8 cellular contexts compared by ENCODE assay signal in the genomic region with DNA sequence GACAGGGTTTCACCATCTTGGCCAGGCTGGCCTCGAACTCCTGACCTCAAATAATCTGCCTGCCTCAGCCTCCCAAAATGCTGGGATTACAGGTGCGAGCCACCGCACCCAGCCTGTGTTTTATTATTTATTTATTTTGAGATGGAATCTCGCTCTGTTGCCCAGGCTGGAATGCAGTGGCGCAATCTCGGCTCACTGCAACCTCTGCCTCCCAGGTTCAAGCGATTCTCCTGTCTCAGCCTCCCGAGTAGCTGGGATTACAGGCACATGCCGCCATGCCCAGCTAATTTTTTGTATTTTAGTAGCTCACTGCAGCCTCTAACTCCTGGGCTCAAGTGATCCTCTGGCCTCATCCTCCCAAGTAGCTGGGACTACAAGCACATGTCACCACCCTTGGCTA. TPM values are rescaled to one million over a fixed set of nuclear protein-coding genes. Genes with fewer than 3 reads are reported as not detected.
DNase-seq lines count a peak whose midpoint lies in the region; ATAC-seq, FAIRE-seq and TF ChIP-seq lines count a peak whose summit lies in the region.
"Not testable (repeated sequence)": the region's sequence is repeated elsewhere in the genome, so short reads cannot be mapped to it uniquely, and the experiment has no call there.

No MANE protein-coding gene starts in this region.

- H3F3A ChIP-seq in SU-DHL-6 (ENCODE audit: insufficient read depth) = peaks cover 14% of the 10 kb centered on the region

- FAIRE-seq in K562 (lab: Jason Lieb, UNC) = not testable (repeated sequence)

- POLR2A ChIA-PET in K562 (lab: Yijun Ruan, JAX) = interaction anchor here (0.6 to 2.2 kb wide), 4 partner anchors 9 to 315 kb away, joined by 3 to 6 read pairs (median 4); no protein-coding TSS in a partner anchor

- H3K79me1 ChIP-seq in trophoblast cell (ENCODE audit: low read length) = peaks cover 14% of the 10 kb centered on the region

- not testable (repeated sequence) for H3K9me3 Mint-ChIP-seq in IgD-negative memory B cell; activated T-cell treated with anti-CD3 and anti-CD28 coated beads, Interleukin-2, amount 50 U/mL, for 24 hours

- H2BK5ac ChIP-seq in trophoblast cell (ENCODE audit: low read depth, low read length, poor library complexity) = not testable (repeated sequence)

- H3K4me1 ChIP-seq in ACC112 (ENCODE audit: control insufficient read depth, insufficient read depth, low read length, unreplicated experiment) (peaks cover 16% of the 10 kb centered on the region), K562 (replicated peaks in 1 of 2; ENCODE audit: control insufficient read depth in 2 of 2, insufficient read depth in 2 of 2, low read length in 2 of 2) (peaks cover 57 to 58% of the 10 kb centered on the region in 2 experiments), heart left ventricle (peaks cover 3 to 71% (median 43%) of the 10 kb centered on the region in 12 donors), trophoblast cell (ENCODE audit: control insufficient read depth in 1 of 2, insufficient read depth in 2 of 2, low read length in 2 of 2) (peaks cover 36 to 46% of the 10 kb centered on the region in 2 experiments), stomach (peaks cover 19 to 76% (median 62%) of the 10 kb centered on the region in 4 donors)

- not testable (repeated sequence) for H3K36me3 ChIP-seq in ACC112 (ENCODE audit: insufficient read depth, low read length); SU-DHL-6 (ENCODE audit: low read length); heart left ventricle; trophoblast cell (ENCODE audit: control insufficient read depth in 1 of 2, insufficient read depth in 2 of 2, low read length in 2 of 2); stomach
- H3K36me3 ChIP-seq in K562 (ENCODE audit: control insufficient read depth, insufficient read depth, low read length) = peaks cover 34% of the 10 kb centered on the region; the same call in 2 of the 3 replicates

- not testable (repeated sequence) for TF ChIP-seq POLR2A in K562 (conservative IDR thresholded peaks at IDR 0.05); heart left ventricle (IDR thresholded peaks at IDR 0.05); stomach (IDR thresholded peaks at IDR 0.05)

- H3K27me3 ChIP-seq in ACC112 (ENCODE audit: insufficient read depth, low read length); SU-DHL-6 (ENCODE audit: low read length); K562 (ENCODE audit: control insufficient read depth in 2 of 2, insufficient read depth in 2 of 2, low read length in 2 of 2); heart left ventricle; trophoblast cell (ENCODE audit: insufficient read depth, low read length); stomach: not testable (repeated sequence)

- not testable (repeated sequence) for H3K18ac ChIP-seq in trophoblast cell (ENCODE audit: low read length)

- not testable (repeated sequence) for ATAC-seq in K562, heart left ventricle

- TF ChIP-seq CTCF in SU-DHL-6 (IDR thresholded peaks at IDR 0.05; ENCODE audit: insufficient read depth, low read length, poor library complexity, severe bottlenecking); K562 (IDR thresholded peaks at IDR 0.05 in 2 of 3, conservative IDR thresholded peaks at IDR 0.05 in 1 of 3; ENCODE audit: insufficient read depth in 2 of 3, low read depth in 1 of 3, low read length in 3 of 3); heart left ventricle (IDR thresholded peaks at IDR 0.05); stomach (IDR thresholded peaks at IDR 0.05): not testable (repeated sequence)

- H3K4me3 ChIP-seq in ACC112 (ENCODE audit: low read depth, low read length); SU-DHL-6 (ENCODE audit: insufficient read depth, low read length, poor library complexity, severe bottlenecking); K562; heart left ventricle; trophoblast cell (ENCODE audit: low read depth, low read length); stomach: not testable (repeated sequence)

- not testable (repeated sequence) for H2AFZ ChIP-seq in ACC112 (ENCODE audit: low read length, unreplicated experiment); SU-DHL-6 (ENCODE audit: low read depth, low read length, severe bottlenecking); K562 (ENCODE audit: low read depth, low read length); trophoblast cell (ENCODE audit: insufficient read depth, low read length, poor library complexity)

- H3K27ac ChIP-seq in ACC112 (ENCODE audit: low read depth, low read length) = peak overlapping the region; percentile 52; the same call in 1 of the 2 replicates
- H3K27ac ChIP-seq in SU-DHL-6 (ENCODE audit: low read depth, low read length) = peak overlapping the region; percentile 72
- H3K27ac ChIP-seq in K562 (ENCODE audit: extremely low read depth, low read depth, low read length) = peak overlapping the region; percentile 95; the same call in 2 of the 3 replicates
- peak overlapping the region in 7 of 12 donors; percentile 21 to 89 (median 70) for H3K27ac ChIP-seq in heart left ventricle
- H3K27ac ChIP-seq in trophoblast cell (ENCODE audit: low read depth, low read length) = not testable (repeated sequence)
- peak overlapping the region in 3 of 5 donors; percentile 41 to 69 (median 54) for H3K27ac ChIP-seq in stomach

- BruUV-seq in K562 (replicated peaks; lab: Mats Ljungman, UMichigan) = not testable (repeated sequence)

- intact Hi-C loops in K562 (cut with micrococcal nuclease) = not testable (repeated sequence)
- intact Hi-C loops in heart left ventricle (cut with DNase I) (loop anchor here in 3 of 10 donors (5.0 kb wide), 1 partner anchor 50 kb away; the partner anchor contains the start of genes TIMM29 (in 3 of the 3) and YIPF2 (in 3 of the 3)), stomach (cut with DNase I; ENCODE audit: low total_unique reads) (loop anchor here (10.0 kb wide), 1 partner anchor 47 kb away; the partner anchor contains the start of genes TIMM29 and YIPF2)

- not testable (repeated sequence) for H3K9me2 ChIP-seq in SU-DHL-6 (replicated peaks; ENCODE audit: insufficient read depth, low read length)

- not testable (repeated sequence) for H2BK12ac ChIP-seq in trophoblast cell (ENCODE audit: low read length)

- not testable (repeated sequence) for H2AK5ac ChIP-seq in trophoblast cell (ENCODE audit: low read length)

- H3K23ac ChIP-seq in trophoblast cell (ENCODE audit: low read length) = not testable (repeated sequence)

- H4K8ac ChIP-seq in trophoblast cell (ENCODE audit: low read depth, low read length) = not testable (repeated sequence)

- peak overlapping the region in 2 of 3 donors; percentile 86 to 88 for H3K27ac Mint-ChIP-seq in IgD-negative memory B cell
- H3K27ac Mint-ChIP-seq in activated T-cell treated with anti-CD3 and anti-CD28 coated beads, Interleukin-2, amount 50 U/mL, for 24 hours = peak overlapping the region; percentile 89

- H3K36me3 Mint-ChIP-seq in IgD-negative memory B cell = not testable (repeated sequence)
- peaks cover 42% of the 10 kb centered on the region for H3K36me3 Mint-ChIP-seq in activated T-cell treated with anti-CD3 and anti-CD28 coated beads, Interleukin-2, amount 50 U/mL, for 24 hours (ENCODE audit: low read depth)

- WGBS in K562 (ENCODE audit: insufficient coverage, low coverage, missing lambda C conversion rate) = 92% methylated on average over 7 of the region's 9 CpGs
- 89 to 98% (median 93%) methylated on average over 9 of the region's 9 CpGs for WGBS in heart left ventricle, 4 donors
- WGBS in trophoblast cell (ENCODE audit: extremely low coverage, insufficient coverage, insufficient read length) = no CpG with 5 or more reads among the region's 9 CpGs
- 90 to 98% (median 97%) methylated on average over 9 of the region's 9 CpGs for WGBS in stomach, 5 donors

- H3K27me3 Mint-ChIP-seq in IgD-negative memory B cell; activated T-cell treated with anti-CD3 and anti-CD28 coated beads, Interleukin-2, amount 50 U/mL, for 24 hours: not testable (repeated sequence)

- H3K9me3 ChIP-seq in SU-DHL-6 (ENCODE audit: insufficient read depth, low read length); K562 (replicated peaks; ENCODE audit: control insufficient read depth, insufficient read depth, low read depth, low read length); heart left ventricle; trophoblast cell (ENCODE audit: insufficient read depth, low read depth, low read length); stomach: not testable (repeated sequence)

- peak overlapping the region; percentile 52 for H3K9ac ChIP-seq in SU-DHL-6 (ENCODE audit: low read length)
- peak overlapping the region; percentile 36 to 80; a peak in 2 of 4 replicates for H3K9ac ChIP-seq in K562 (ENCODE audit: insufficient read depth in 1 of 2, low read depth in 2 of 2, low read length in 2 of 2)
- H3K9ac ChIP-seq in trophoblast cell (ENCODE audit: low read length) = not testable (repeated sequence)

- CTCF ChIA-PET in K562 (lab: Yijun Ruan, JAX; ENCODE audit: low intra/inter-chr PET ratio) = not testable (repeated sequence)

- H3K4me3 Mint-ChIP-seq in IgD-negative memory B cell = peak overlapping the region in 3 of 4 donors; percentile 76 to 90 (median 77)
- H3K4me3 Mint-ChIP-seq in activated T-cell treated with anti-CD3 and anti-CD28 coated beads, Interleukin-2, amount 50 U/mL, for 24 hours = not testable (repeated sequence)

- peaks cover 27 to 35% (median 28%) of the 10 kb centered on the region in 3 donors for H3K4me1 Mint-ChIP-seq in IgD-negative memory B cell
- peaks cover 45% of the 10 kb centered on the region for H3K4me1 Mint-ChIP-seq in activated T-cell treated with anti-CD3 and anti-CD28 coated beads, Interleukin-2, amount 50 U/mL, for 24 hours (ENCODE audit: low read depth)

- in situ Hi-C loops in K562 (cut with MboI) = not testable (repeated sequence)

- TF ChIP-seq RAD21 in K562 (CRISPR knock-in tag; conservative IDR thresholded peaks at IDR 0.05 in 1 of 2, IDR thresholded peaks at IDR 0.05 in 1 of 2) = not testable (repeated sequence)

- not testable (repeated sequence) for DNase-seq in activated T-cell treated with anti-CD3 and anti-CD28 coated beads, Interleukin-2, amount 50 U/mL, for 24 hours; K562 (ENCODE audit: extremely low read depth in 1 of 4, low spot score in 3 of 4); heart left ventricle; trophoblast cell; stomach

- H3K9me1 ChIP-seq in K562 (ENCODE audit: control insufficient read depth, insufficient read depth, low read length) = not testable (repeated sequence)

- H3K4me2 ChIP-seq in SU-DHL-6 (ENCODE audit: low read depth, low read length, poor library complexity, severe bottlenecking) (peak overlapping the region; percentile 58), K562 (ENCODE audit: insufficient read depth, low read length) (peak overlapping the region; percentile 95; the same call in 1 of the 2 replicates)
- not testable (repeated sequence) for H3K4me2 ChIP-seq in trophoblast cell (ENCODE audit: low read length)

- not testable (repeated sequence) for H3K14ac ChIP-seq in trophoblast cell (ENCODE audit: low read length)

- not testable (repeated sequence) for H2BK120ac ChIP-seq in trophoblast cell (ENCODE audit: insufficient read depth, low read length, poor library complexity)

- peak overlapping the region; percentile 35 for H3K4ac ChIP-seq in trophoblast cell (ENCODE audit: low read depth, low read length)

- not testable (repeated sequence) for H4K12ac ChIP-seq in trophoblast cell (ENCODE audit: low read depth, low read length)

- not testable (repeated sequence) for H4K20me1 ChIP-seq in SU-DHL-6 (ENCODE audit: low read depth, low read length); K562 (replicated peaks; ENCODE audit: control insufficient read depth, insufficient read depth, low read length)

- not testable (repeated sequence) for H4K91ac ChIP-seq in trophoblast cell (ENCODE audit: low read depth, low read length)

- H3K79me2 ChIP-seq in ACC112 (ENCODE audit: control insufficient read depth, insufficient read depth, low read length, unreplicated experiment) = peaks cover 73% of the 10 kb centered on the region
- peaks cover 86% of the 10 kb centered on the region for H3K79me2 ChIP-seq in SU-DHL-6 (ENCODE audit: insufficient read depth, low read length)
- H3K79me2 ChIP-seq in K562 (ENCODE audit: control insufficient read depth, insufficient read depth, low read length) = peaks cover 96% of the 10 kb centered on the region
- peaks cover 28% of the 10 kb centered on the region for H3K79me2 ChIP-seq in trophoblast cell (ENCODE audit: control insufficient read depth, insufficient read depth, low read length, poor library complexity)

- TF ChIP-seq EP300 in K562 (IDR thresholded peaks at IDR 0.05; ENCODE audit: low read length); stomach (IDR thresholded peaks at IDR 0.05): not testable (repeated sequence)

RNA-seq across cellular contexts. Expression of gene CARM1, which starts 6.3 kb away (rescaled TPM):
- polyA plus RNA-seq in IgD-negative memory B cell = 1.4 TPM
- 50.4 and 92.7 TPM in 2 replicates for total RNA-seq in K562 (2011; cell fraction: chromatin; rRNA removed; ENCODE audit: low replicate concordance)
- total RNA-seq in K562 (2011; cell fraction: nucleolus; rRNA removed) = 57.5 and 60.4 TPM in 2 replicates
- total RNA-seq in K562 (2011; cell fraction: nucleoplasm; rRNA removed) = 52.4 and 52.6 TPM in 2 replicates
- total RNA-seq in K562 (2014; rRNA removed) = 31.9 and 41.8 TPM in 2 replicates
- 14.1 and 18.6 TPM in 2 replicates for total RNA-seq in K562 (2014; rRNA removed; fragmentation: Illumina TruSeq; extraction: Trizol)
- 25.2 and 27.1 TPM in 2 replicates for total RNA-seq in K562 (2015; rRNA removed; fragmentation: Illumina TruSeq; extraction: Trizol)
- total RNA-seq in K562 (2021) = 86.0 and 86.3 TPM in 2 replicates
- 29.7 and 54.8 TPM in 2 replicates for polyA plus RNA-seq in K562 (2011; rRNA removed)
- 39.1 and 73.7 TPM in 2 replicates for polyA plus RNA-seq in K562 (2011; cell fraction: cytosol; rRNA removed)
- 61.7 and 77.2 TPM in 2 replicates for polyA plus RNA-seq in K562 (2011; cell fraction: nucleus; rRNA removed)
- 54.2 and 71.7 TPM in 2 replicates for polyA plus RNA-seq in K562 (2012)
- polyA plus RNA-seq in K562 (2014; fragmentation: Illumina TruSeq; extraction: Trizol) = 59.8 and 73.9 TPM in 2 replicates
- polyA plus RNA-seq in K562 (2014; fragmentation: Nextera tagmentation; extraction: Ambion mirVana) = under 1 TPM; 0.36 to 0.65 TPM
- polyA plus RNA-seq in K562 (2014; rRNA removed) = 49.1 and 56.5 TPM in 2 replicates
- polyA minus RNA-seq in K562 (2011; rRNA and poly(A)+ RNA removed) = 20.6 and 23.7 TPM in 2 replicates
- polyA minus RNA-seq in K562 (2011; cell fraction: cytosol; rRNA and poly(A)+ RNA removed) = 32.6 and 45.6 TPM in 2 replicates
- 13.1 and 18.4 TPM in 2 replicates for polyA minus RNA-seq in K562 (2011; cell fraction: nucleus; rRNA and poly(A)+ RNA removed)
- 10 to 100 TPM; 22.4 to 39.5 (median 29.3) TPM for total RNA-seq in heart left ventricle
- polyA plus RNA-seq in heart left ventricle = 10 to 100 TPM; 26.9 to 38.6 TPM
- 77.7 and 79.2 TPM in 2 replicates for polyA plus RNA-seq in trophoblast cell (2013)
- total RNA-seq in stomach = 10 to 100 TPM in 4 of 5 donors, 1 to 10 TPM in 1; 5.2 to 21.0 (median 15.6) TPM
- 10 to 100 TPM; 15.1 to 19.2 (median 18.2) TPM for polyA plus RNA-seq in stomach

RNA-seq across cellular contexts. Expression of gene C19orf38, which starts 29.4 kb away (rescaled TPM):
- 6.5 TPM for polyA plus RNA-seq in IgD-negative memory B cell
- total RNA-seq in K562 (2011; cell fraction: chromatin; rRNA removed; ENCODE audit: low replicate concordance) = 0.83 TPM in 1 of 2 replicates, not detected in the other
- 0.50 TPM in 1 of 2 replicates, not detected in the other for total RNA-seq in K562 (2011; cell fraction: nucleolus; rRNA removed)
- total RNA-seq in K562 (2011; cell fraction: nucleoplasm; rRNA removed) = not detected in 2 replicates
- 0.16 TPM in 1 of 2 replicates, not detected in the other for total RNA-seq in K562 (2014; rRNA removed)
- not detected in 2 replicates for total RNA-seq in K562 (2014; rRNA removed; fragmentation: Illumina TruSeq; extraction: Trizol)
- total RNA-seq in K562 (2015; rRNA removed; fragmentation: Illumina TruSeq; extraction: Trizol) = not detected in 2 replicates
- 0.18 and 0.29 TPM in 2 replicates for total RNA-seq in K562 (2021)
- polyA plus RNA-seq in K562 (2011; rRNA removed) = 0.14 and 0.31 TPM in 2 replicates
- 0.19 and 0.22 TPM in 2 replicates for polyA plus RNA-seq in K562 (2011; cell fraction: cytosol; rRNA removed)
- 0.10 and 0.34 TPM in 2 replicates for polyA plus RNA-seq in K562 (2011; cell fraction: nucleus; rRNA removed)
- 0.27 and 0.40 TPM in 2 replicates for polyA plus RNA-seq in K562 (2012)
- not detected in 2 replicates for polyA plus RNA-seq in K562 (2014; fragmentation: Illumina TruSeq; extraction: Trizol)
- polyA plus RNA-seq in K562 (2014; fragmentation: Nextera tagmentation; extraction: Ambion mirVana) = not detected
- 0.53 TPM in 1 of 2 replicates, not detected in the other for polyA plus RNA-seq in K562 (2014; rRNA removed)
- polyA minus RNA-seq in K562 (2011; rRNA and poly(A)+ RNA removed) = not detected in 2 replicates
- not detected in 2 replicates for polyA minus RNA-seq in K562 (2011; cell fraction: cytosol; rRNA and poly(A)+ RNA removed)
- polyA minus RNA-seq in K562 (2011; cell fraction: nucleus; rRNA and poly(A)+ RNA removed) = 0.27 and 0.56 TPM in 2 replicates
- 1 to 10 TPM in 4 of 9 donors, under 1 TPM in 5; 0.21 to 6.0 (median 0.86) TPM for total RNA-seq in heart left ventricle
- 1 to 10 TPM in 1 of 2 donors, under 1 TPM in 1; 0.23 to 1.1 TPM for polyA plus RNA-seq in heart left ventricle
- polyA plus RNA-seq in trophoblast cell (2013) = 0.38 and 0.44 TPM in 2 replicates
- total RNA-seq in stomach = 1 to 10 TPM in 2 of 5 donors, not detected in 3; 1.8 to 2.2 TPM
- 1 to 10 TPM in 1 of 3 donors, under 1 TPM in 2; 0.92 to 1.2 (median 1.00) TPM for polyA plus RNA-seq in stomach

RNA-seq across cellular contexts. Expression of gene TMED1, which starts 41.6 kb away (rescaled TPM):
- polyA plus RNA-seq in IgD-negative memory B cell (26.9 TPM), K562 (2011; rRNA removed) (26.1 and 27.9 TPM in 2 replicates), K562 (2014; fragmentation: Illumina TruSeq; extraction: Trizol) (9.6 and 18.6 TPM in 2 replicates), K562 (2014; fragmentation: Nextera tagmentation; extraction: Ambion mirVana) (1 to 10 TPM in 1 of 2 experiments, under 1 TPM in 1; 0.86 to 5.9 TPM), K562 (2014; rRNA removed) (29.3 and 30.2 TPM in 2 replicates), heart left ventricle (10 to 100 TPM; 44.6 to 76.5 TPM), stomach (10 to 100 TPM; 17.9 to 24.5 (median 21.9) TPM)
- 12.5 and 36.8 TPM in 2 replicates for total RNA-seq in K562 (2011; cell fraction: chromatin; rRNA removed; ENCODE audit: low replicate concordance)
- total RNA-seq in K562 (2011; cell fraction: nucleolus; rRNA removed) = 63.2 and 77.4 TPM in 2 replicates
- 32.4 and 49.3 TPM in 2 replicates for total RNA-seq in K562 (2011; cell fraction: nucleoplasm; rRNA removed)
- total RNA-seq in K562 (2014; rRNA removed) (28.1 and 34.4 TPM in 2 replicates), K562 (2014; rRNA removed; fragmentation: Illumina TruSeq; extraction: Trizol) (7.4 and 8.0 TPM in 2 replicates), K562 (2015; rRNA removed; fragmentation: Illumina TruSeq; extraction: Trizol) (22.7 and 23.5 TPM in 2 replicates), K562 (2021) (25.5 and 28.2 TPM in 2 replicates), heart left ventricle (10 to 100 TPM; 27.0 to 56.5 (median 35.0) TPM), stomach (10 to 100 TPM in 4 of 5 donors, under 1 TPM in 1; 0.58 to 45.2 (median 20.4) TPM)
- 33.2 and 47.1 TPM in 2 replicates for polyA plus RNA-seq in K562 (2011; cell fraction: cytosol; rRNA removed)
- polyA plus RNA-seq in K562 (2011; cell fraction: nucleus; rRNA removed) = 10.9 and 12.8 TPM in 2 replicates
- polyA plus RNA-seq in K562 (2012) = 28.9 and 42.7 TPM in 2 replicates
- 11.8 and 20.7 TPM in 2 replicates for polyA minus RNA-seq in K562 (2011; rRNA and poly(A)+ RNA removed)
- 14.7 and 14.8 TPM in 2 replicates for polyA minus RNA-seq in K562 (2011; cell fraction: cytosol; rRNA and poly(A)+ RNA removed)
- 4.3 and 6.6 TPM in 2 replicates for polyA minus RNA-seq in K562 (2011; cell fraction: nucleus; rRNA and poly(A)+ RNA removed)
- polyA plus RNA-seq in trophoblast cell (2013) = 19.6 and 20.0 TPM in 2 replicates

RNA-seq across cellular contexts. Expression of gene YIPF2, which starts 50.8 kb away (rescaled TPM):
- 10.2 TPM for polyA plus RNA-seq in IgD-negative memory B cell
- total RNA-seq in K562 (2011; cell fraction: chromatin; rRNA removed; ENCODE audit: low replicate concordance) = 41.8 and 150 TPM in 2 replicates
- 200 and 225 TPM in 2 replicates for total RNA-seq in K562 (2011; cell fraction: nucleolus; rRNA removed)
- 96.4 and 107 TPM in 2 replicates for total RNA-seq in K562 (2011; cell fraction: nucleoplasm; rRNA removed)
- total RNA-seq in K562 (2014; rRNA removed) = 65.2 and 80.4 TPM in 2 replicates
- total RNA-seq in K562 (2014; rRNA removed; fragmentation: Illumina TruSeq; extraction: Trizol) = 10.3 and 12.1 TPM in 2 replicates
- total RNA-seq in K562 (2015; rRNA removed; fragmentation: Illumina TruSeq; extraction: Trizol) = 31.6 and 32.5 TPM in 2 replicates
- total RNA-seq in K562 (2021) = 51.6 and 56.3 TPM in 2 replicates
- 40.5 and 69.1 TPM in 2 replicates for polyA plus RNA-seq in K562 (2011; rRNA removed)
- polyA plus RNA-seq in K562 (2011; cell fraction: cytosol; rRNA removed) = 114 and 210 TPM in 2 replicates
- polyA plus RNA-seq in K562 (2011; cell fraction: nucleus; rRNA removed) = 175 and 177 TPM in 2 replicates
- 41.2 and 77.2 TPM in 2 replicates for polyA plus RNA-seq in K562 (2012)
- polyA plus RNA-seq in K562 (2014; fragmentation: Illumina TruSeq; extraction: Trizol) = 20.4 and 44.1 TPM in 2 replicates
- polyA plus RNA-seq in K562 (2014; fragmentation: Nextera tagmentation; extraction: Ambion mirVana) = 1 to 10 TPM; 1.3 to 2.2 TPM
- 64.3 and 74.2 TPM in 2 replicates for polyA plus RNA-seq in K562 (2014; rRNA removed)
- polyA minus RNA-seq in K562 (2011; rRNA and poly(A)+ RNA removed) = 15.6 and 19.6 TPM in 2 replicates
- 56.2 and 63.8 TPM in 2 replicates for polyA minus RNA-seq in K562 (2011; cell fraction: cytosol; rRNA and poly(A)+ RNA removed)
- 26.0 and 30.7 TPM in 2 replicates for polyA minus RNA-seq in K562 (2011; cell fraction: nucleus; rRNA and poly(A)+ RNA removed)
- total RNA-seq in heart left ventricle = 10 to 100 TPM; 11.5 to 27.1 (median 17.3) TPM
- polyA plus RNA-seq in heart left ventricle = 10 to 100 TPM; 21.5 to 38.7 TPM
- 98.9 and 102 TPM in 2 replicates for polyA plus RNA-seq in trophoblast cell (2013)
- total RNA-seq in stomach = 10 to 100 TPM in 4 of 5 donors, under 1 TPM in 1; 0.58 to 72.3 (median 52.6) TPM
- polyA plus RNA-seq in stomach = 10 to 100 TPM; 19.1 to 28.6 (median 28.6) TPM

RNA-seq across cellular contexts. Expression of gene TIMM29, which starts 51.0 kb away (rescaled TPM):
- 31.1 TPM for polyA plus RNA-seq in IgD-negative memory B cell
- 9.9 and 25.8 TPM in 2 replicates for total RNA-seq in K562 (2011; cell fraction: chromatin; rRNA removed; ENCODE audit: low replicate concordance)
- 30.1 and 31.0 TPM in 2 replicates for total RNA-seq in K562 (2011; cell fraction: nucleolus; rRNA removed)
- 14.4 and 15.4 TPM in 2 replicates for total RNA-seq in K562 (2011; cell fraction: nucleoplasm; rRNA removed)
- total RNA-seq in K562 (2014; rRNA removed) = 29.4 and 32.7 TPM in 2 replicates
- 18.5 and 19.9 TPM in 2 replicates for total RNA-seq in K562 (2014; rRNA removed; fragmentation: Illumina TruSeq; extraction: Trizol)
- 20.2 and 20.7 TPM in 2 replicates for total RNA-seq in K562 (2015; rRNA removed; fragmentation: Illumina TruSeq; extraction: Trizol)
- 23.8 and 24.7 TPM in 2 replicates for total RNA-seq in K562 (2021)
- 11.0 and 13.2 TPM in 2 replicates for polyA plus RNA-seq in K562 (2011; rRNA removed)
- polyA plus RNA-seq in K562 (2011; cell fraction: cytosol; rRNA removed) = 10.3 and 20.8 TPM in 2 replicates
- polyA plus RNA-seq in K562 (2011; cell fraction: nucleus; rRNA removed) = 7.8 and 11.2 TPM in 2 replicates
- polyA plus RNA-seq in K562 (2012) = 17.4 and 20.2 TPM in 2 replicates
- 13.8 and 13.9 TPM in 2 replicates for polyA plus RNA-seq in K562 (2014; fragmentation: Illumina TruSeq; extraction: Trizol)
- polyA plus RNA-seq in K562 (2014; fragmentation: Nextera tagmentation; extraction: Ambion mirVana) = 1 to 10 TPM; 2.4 to 3.2 TPM
- polyA plus RNA-seq in K562 (2014; rRNA removed) = 16.3 and 17.5 TPM in 2 replicates
- 2.6 and 2.9 TPM in 2 replicates for polyA minus RNA-seq in K562 (2011; rRNA and poly(A)+ RNA removed)
- 4.8 and 6.6 TPM in 2 replicates for polyA minus RNA-seq in K562 (2011; cell fraction: cytosol; rRNA and poly(A)+ RNA removed)
- 5.7 and 7.8 TPM in 2 replicates for polyA minus RNA-seq in K562 (2011; cell fraction: nucleus; rRNA and poly(A)+ RNA removed)
- total RNA-seq in heart left ventricle = 10 to 100 TPM; 10.0 to 29.3 (median 14.5) TPM
- polyA plus RNA-seq in heart left ventricle = 10 to 100 TPM; 15.5 to 17.3 TPM
- polyA plus RNA-seq in trophoblast cell (2013) = 21.1 and 21.2 TPM in 2 replicates
- total RNA-seq in stomach = 100 to 1,000 TPM in 1 of 5 donors, 10 to 100 TPM in 3, 1 to 10 TPM in 1; 9.8 to 294 (median 34.4) TPM
- polyA plus RNA-seq in stomach = 10 to 100 TPM; 14.3 to 18.6 (median 14.3) TPM
